ENCODE assay signal across 8 cellular contexts in the genomic region with DNA sequence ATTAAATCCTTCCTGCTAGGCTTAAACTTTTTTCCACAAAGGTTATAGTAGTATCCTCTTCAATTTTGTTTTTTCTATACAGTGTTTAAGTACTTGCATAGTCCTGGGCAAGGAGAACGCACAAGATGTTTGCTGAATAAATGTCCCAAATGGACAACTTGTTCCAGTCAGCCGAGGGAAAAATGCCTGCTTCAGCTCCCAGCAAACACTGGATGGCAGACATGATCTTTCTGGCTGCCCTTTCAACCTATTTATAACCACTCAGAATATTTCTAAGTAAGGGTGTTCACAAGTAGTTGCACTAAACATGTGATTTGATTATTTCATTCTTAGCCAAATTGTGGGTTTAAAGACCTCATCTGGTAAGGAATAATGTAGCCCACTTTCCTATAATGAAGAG.
A peak's percentile ranks its signal among the peaks of the same experiment; 100 is the strongest.
DNase-seq lines count a peak whose midpoint lies in the region; TF ChIP-seq lines count a peak whose summit lies in the region.

No MANE protein-coding gene starts in this region.

- TF ChIP-seq CTCF in epithelial cell of esophagus (IDR thresholded peaks at IDR 0.05; ENCODE audit: insufficient read depth, low read depth, low read length, missing control alignments) (peak; percentile 48), nephron (IDR thresholded peaks at IDR 0.05; ENCODE audit: unreplicated experiment in 3 of 3) (peak; percentile 18 to 50 (median 37))

- peaks cover 37% of the 10 kb centered on the region for H3K36me3 Mint-ChIP-seq in nephron (ENCODE audit: low read depth)

- H3K4me1 Mint-ChIP-seq in nephron = no peaks in the 10 kb centered on the region

- no peaks in the 10 kb centered on the region for H3K9me3 Mint-ChIP-seq in nephron

- H3K4me3 Mint-ChIP-seq in nephron = no peak overlapping the region

- DNase-seq in CD1c-positive myeloid dendritic cell (ENCODE audit: extremely low spot score) (peak; percentile 25), MV-4-11 (lab: John Stamatoyannopoulos, UW) (peak; percentile 2), epithelial cell of esophagus (ENCODE audit: low read depth) (peak; percentile 41), NCI-H187 (lab: John Stamatoyannopoulos, UW) (no peak), iPS-NIHi11 (ENCODE audit: low spot score) (no peak), ecto neural progenitor cell (ENCODE audit: low spot score) (no peak)
- no peak for DNase-seq in activated CD4-positive, alpha-beta T cell treated with anti-CD3 and anti-CD28 coated beads for 1 hour

- no peak overlapping the region for H3K4me3 ChIP-seq in epithelial cell of esophagus (ENCODE audit: low read length)

- no peak overlapping the region for H3K27ac Mint-ChIP-seq in nephron

- H3K27me3 Mint-ChIP-seq in nephron (ENCODE audit: low read depth) = no peaks in the 10 kb centered on the region

Comparison
In these comparisons a context has a peak if more than half of its experiments do, and no peak if none do; other contexts are left out.
1. DNase-seq: peak in CD1c-positive myeloid dendritic cell (single experiment), MV-4-11 (single experiment) and epithelial cell of esophagus (single experiment); none in activated CD4-positive, alpha-beta T cell treated with anti-CD3 and anti-CD28 coated beads for 1 hour (single experiment), NCI-H187 (0 of 2), iPS-NIHi11 (single experiment) and ecto neural progenitor cell (single experiment).